18 cellular contexts compared by ENCODE assay signal in the genomic region with DNA sequence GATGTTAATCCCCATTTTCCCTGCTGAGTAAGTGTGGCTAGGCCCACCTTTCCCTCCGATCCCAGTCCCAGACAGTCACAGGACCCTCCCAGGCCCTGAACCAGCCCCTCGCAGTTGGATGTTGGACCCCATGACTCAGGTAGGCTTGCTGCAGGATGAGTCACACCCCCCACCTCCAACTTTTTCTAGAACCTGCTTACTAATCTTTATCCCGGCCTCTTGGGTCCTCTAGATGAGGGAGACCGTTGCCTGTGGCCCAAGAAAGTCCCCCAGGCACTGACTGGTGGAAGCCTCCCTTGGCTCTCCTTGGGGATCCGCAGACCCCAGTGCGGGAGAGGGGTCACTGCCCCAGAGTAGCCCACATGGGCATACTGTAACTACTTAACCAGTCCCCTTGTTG.
DNase-seq lines count a peak whose midpoint lies in the region; ATAC-seq and FAIRE-seq lines count a peak whose summit lies in the region.
"Had no signal": no experiment of that assay in that cellular context is flagged by ENCODE, and none has a peak within 500 bp of the region (broad histone marks: within the 10 kb centered on the region; RNA-seq: fewer than 3 reads in every experiment).

No MANE protein-coding gene starts in this region.

- H3K9ac ChIP-seq in BLaER1 treated with 17β-estradiol and CSF1 and Interleukin-3, amounts not matched to agents 10 nM and 100 nM, result no peak overlapping the region; a peak in 1 of 22 replicates

- H3K4me1 ChIP-seq in BLaER1 treated with 17β-estradiol and CSF1 and Interleukin-3, amounts not matched to agents 10 nM and 100 nM, result peaks cover 56 to 80% (median 59%) of the 10 kb centered on the region in 10 experiments
- H3K4me1 ChIP-seq in naive thymus-derived CD4-positive, alpha-beta T cell (ENCODE audit: control insufficient read depth in 2 of 2, insufficient read depth in 2 of 2, low read length in 2 of 2), result peaks cover 0 to 27% of the 10 kb centered on the region in 2 donors
- H3K4me1 ChIP-seq in small intestine (ENCODE audit: control insufficient read depth in 2 of 2, insufficient read depth in 1 of 2, low read depth in 1 of 2, low read length in 1 of 2), result no peaks in the 10 kb centered on the region

- H3K4me1 Mint-ChIP-seq in activated CD4-positive, alpha-beta T cell treated with anti-CD3 and anti-CD28 coated beads for 36 hours, result peaks cover 37% of the 10 kb centered on the region
- H3K4me1 Mint-ChIP-seq in activated T-helper 17 cell treated with anti-CD3 and anti-CD28 coated beads, Interleukin-2, amount 50 U/mL, for 72 hours, result peaks cover 31% of the 10 kb centered on the region
- peaks cover 36 to 53% (median 42%) of the 10 kb centered on the region in 7 donors for H3K4me1 Mint-ChIP-seq in naive thymus-derived CD4-positive, alpha-beta T cell

- FAIRE-seq in small intestine (lab: Jason Lieb, UNC), result no peak
- FAIRE-seq in frontal cortex (lab: Jason Lieb, UNC), result no peak
- FAIRE-seq: GM18507, HepG2, TTC549 had no signal

- DNase-seq in activated CD4-positive, alpha-beta T cell treated with anti-CD3 and anti-CD28 coated beads for 36 hours, result no peak
- DNase-seq in activated CD4-positive, alpha-beta T cell treated with anti-CD3 and anti-CD28 coated beads, Interleukin-2, amount 50 U/mL, for 4 hours, result no peak
- no peak for DNase-seq in naive thymus-derived CD4-positive, alpha-beta T cell
- DNase-seq in SKM-1 treated with dmso at 0.1 percent for 144 hours (lab: John Stamatoyannopoulos, UW; ENCODE audit: unreplicated experiment) (no peak), small intestine (no peak), frontal cortex (ENCODE audit: low spot score in 2 of 2) (no peak)
- DNase-seq: activated CD8-positive, alpha-beta memory T cell treated with anti-CD3 and anti-CD28 coated beads, Interleukin-2, amount 10 ng/mL, durations not matched to agents 7 days and 5 days; DMS53; NCI-H187 treated with DMSO at 0.1 percent for 48 hours; stimulated activated naive CD4-positive, alpha-beta T cell treated with Interleukin-2 at 50 U/mL for 16 hours had no signal

- POLR2A ChIA-PET in activated CD4-positive, alpha-beta T cell treated with anti-CD3 and anti-CD28 coated beads for 36 hours (lab: Charles Lee), result no interaction called here
- POLR2A ChIA-PET in naive thymus-derived CD4-positive, alpha-beta T cell (lab: Charles Lee), result interaction anchor here (0.6 to 1.8 kb wide), 3 partner anchors 8 to 100 kb away, joined by 3 to 4 read pairs (median 3); no protein-coding TSS in a partner anchor

- intact Hi-C loops in activated CD4-positive, alpha-beta T cell treated with anti-CD3 and anti-CD28 coated beads for 36 hours (cut with DNase I, micrococcal nuclease), result no loop called here
- intact Hi-C loops in naive thymus-derived CD4-positive, alpha-beta T cell (cut with micrococcal nuclease), result no loop called here

- no peak overlapping the region for H3K4me3 Mint-ChIP-seq in activated CD4-positive, alpha-beta T cell treated with anti-CD3 and anti-CD28 coated beads for 36 hours
- H3K4me3 Mint-ChIP-seq in activated T-helper 17 cell treated with anti-CD3 and anti-CD28 coated beads, Interleukin-2, amount 50 U/mL, for 72 hours, result no peak overlapping the region
- H3K4me3 Mint-ChIP-seq in naive thymus-derived CD4-positive, alpha-beta T cell, result peak overlapping the region; percentile 11 to 63 (median 34)
- H3K4me3 Mint-ChIP-seq: activated CD8-positive, alpha-beta memory T cell treated with anti-CD3 and anti-CD28 coated beads, Interleukin-2, amount 10 ng/mL, durations not matched to agents 7 days and 5 days; central memory CD8-positive, alpha-beta T cell had no signal

- H3K27ac Mint-ChIP-seq in activated CD4-positive, alpha-beta T cell treated with anti-CD3 and anti-CD28 coated beads for 36 hours, result no peak overlapping the region
- peak overlapping the region; percentile 65 for H3K27ac Mint-ChIP-seq in activated T-helper 17 cell treated with anti-CD3 and anti-CD28 coated beads, Interleukin-2, amount 50 U/mL, for 72 hours
- H3K27ac Mint-ChIP-seq in naive thymus-derived CD4-positive, alpha-beta T cell, result peak overlapping the region; percentile 19 to 75 (median 47)
- H3K27ac Mint-ChIP-seq: activated CD8-positive, alpha-beta memory T cell treated with anti-CD3 and anti-CD28 coated beads, Interleukin-2, amount 10 ng/mL, durations not matched to agents 7 days and 5 days; activated naive CD8-positive, alpha-beta T cell had no signal

- H3K27me3 Mint-ChIP-seq in activated CD4-positive, alpha-beta T cell treated with anti-CD3 and anti-CD28 coated beads for 36 hours, result no peaks in the 10 kb centered on the region
- no peaks in the 10 kb centered on the region for H3K27me3 Mint-ChIP-seq in activated T-helper 17 cell treated with anti-CD3 and anti-CD28 coated beads, Interleukin-2, amount 50 U/mL, for 72 hours
- H3K27me3 Mint-ChIP-seq in naive thymus-derived CD4-positive, alpha-beta T cell, result no peaks in the 10 kb centered on the region
- H3K27me3 Mint-ChIP-seq: activated CD8-positive, alpha-beta memory T cell treated with anti-CD3 and anti-CD28 coated beads, Interleukin-2, amount 10 ng/mL, durations not matched to agents 7 days and 5 days; activated naive CD8-positive, alpha-beta T cell; central memory CD8-positive, alpha-beta T cell had no signal

- H3K27ac ChIP-seq in BLaER1 treated with 17β-estradiol and CSF1 and Interleukin-3, amounts not matched to agents 10 nM and 100 nM, result 0 out of 22 replicates have a peak overlapping the region, but pooled peaks of 4 of the 11 experiments have one; percentile 16 to 82 (median 45)
- no peak overlapping the region for H3K27ac ChIP-seq in naive thymus-derived CD4-positive, alpha-beta T cell (ENCODE audit: low read depth, low read length)
- no peak overlapping the region for H3K27ac ChIP-seq in small intestine (ENCODE audit: low read depth in 1 of 2, low read length in 1 of 2)
- H3K27ac ChIP-seq: C4-2B had no signal

- 92 to 95% (median 93%) methylated on average over 6 of the region's 6 CpGs for WGBS in small intestine, 3 donors

- CTCF ChIA-PET in activated CD4-positive, alpha-beta T cell treated with anti-CD3 and anti-CD28 coated beads for 36 hours (lab: Charles Lee), result no interaction called here
- CTCF ChIA-PET in naive thymus-derived CD4-positive, alpha-beta T cell (lab: Charles Lee), result interaction anchor here (0.6 kb wide), 1 partner anchor 16 kb away, joined by 3 read pairs; no protein-coding TSS in a partner anchor

- H3K9me3 Mint-ChIP-seq in activated CD4-positive, alpha-beta T cell treated with anti-CD3 and anti-CD28 coated beads for 36 hours (ENCODE audit: low read depth), result no peaks in the 10 kb centered on the region
- H3K9me3 Mint-ChIP-seq in activated T-helper 17 cell treated with anti-CD3 and anti-CD28 coated beads, Interleukin-2, amount 50 U/mL, for 72 hours, result no peaks in the 10 kb centered on the region
- H3K9me3 Mint-ChIP-seq in naive thymus-derived CD4-positive, alpha-beta T cell, result no peaks in the 10 kb centered on the region
- H3K9me3 Mint-ChIP-seq: central memory CD8-positive, alpha-beta T cell had no signal

- peak overlapping the region; percentile 84 to 97 (median 94) for H3K4me2 ChIP-seq in BLaER1 treated with 17β-estradiol and CSF1 and Interleukin-3, amounts not matched to agents 10 nM and 100 nM

- H3K36me3 Mint-ChIP-seq in activated CD4-positive, alpha-beta T cell treated with anti-CD3 and anti-CD28 coated beads for 36 hours (ENCODE audit: low read depth), result no peaks in the 10 kb centered on the region
- H3K36me3 Mint-ChIP-seq in activated T-helper 17 cell treated with anti-CD3 and anti-CD28 coated beads, Interleukin-2, amount 50 U/mL, for 72 hours (ENCODE audit: low read depth), result no peaks in the 10 kb centered on the region
- no peaks in the 10 kb centered on the region for H3K36me3 Mint-ChIP-seq in naive thymus-derived CD4-positive, alpha-beta T cell
- H3K36me3 Mint-ChIP-seq: activated CD8-positive, alpha-beta memory T cell treated with anti-CD3 and anti-CD28 coated beads, Interleukin-2, amount 10 ng/mL, durations not matched to agents 7 days and 5 days; activated naive CD8-positive, alpha-beta T cell had no signal

- no peaks in the 10 kb centered on the region for H3K9me3 ChIP-seq in BLaER1 treated with 17β-estradiol and CSF1 and Interleukin-3, amounts not matched to agents 10 nM and 100 nM (replicated peaks in 1 of 11)
- H3K9me3 ChIP-seq in naive thymus-derived CD4-positive, alpha-beta T cell (ENCODE audit: control insufficient read depth in 2 of 3, low read length in 3 of 3), result no peaks in the 10 kb centered on the region
- no peaks in the 10 kb centered on the region for H3K9me3 ChIP-seq in small intestine (ENCODE audit: control insufficient read depth, low read depth)

- no peaks in the 10 kb centered on the region for H3K27me3 ChIP-seq in BLaER1 treated with 17β-estradiol and CSF1 and Interleukin-3, amounts not matched to agents 10 nM and 100 nM
- H3K27me3 ChIP-seq in naive thymus-derived CD4-positive, alpha-beta T cell (ENCODE audit: control insufficient read depth in 2 of 2, insufficient read depth in 2 of 2, low read length in 2 of 2), result no peaks in the 10 kb centered on the region
- no peaks in the 10 kb centered on the region for H3K27me3 ChIP-seq in small intestine (ENCODE audit: control insufficient read depth in 2 of 2, insufficient read depth in 2 of 2, low read length in 2 of 2)

- H3K36me3 ChIP-seq in BLaER1 treated with 17β-estradiol and CSF1 and Interleukin-3, amounts not matched to agents 10 nM and 100 nM, result peaks cover 0 to 11% (median 0%) of the 10 kb centered on the region in 11 experiments; a peak in 6 of 22 replicates
- no peaks in the 10 kb centered on the region for H3K36me3 ChIP-seq in naive thymus-derived CD4-positive, alpha-beta T cell (ENCODE audit: control insufficient read depth in 2 of 3, insufficient read depth in 3 of 3, low read length in 3 of 3)
- no peaks in the 10 kb centered on the region for H3K36me3 ChIP-seq in small intestine (ENCODE audit: control insufficient read depth in 2 of 2, insufficient read depth in 2 of 2, low read length in 2 of 2)

- no peaks in the 10 kb centered on the region; a peak in 1 of 22 replicates for H4K20me1 ChIP-seq in BLaER1 treated with 17β-estradiol and CSF1 and Interleukin-3, amounts not matched to agents 10 nM and 100 nM

- no peak overlapping the region for H3K4me3 ChIP-seq in BLaER1 treated with 17β-estradiol and CSF1 and Interleukin-3, amounts not matched to agents 10 nM and 100 nM
- H3K4me3 ChIP-seq in naive thymus-derived CD4-positive, alpha-beta T cell (ENCODE audit: low read length), result no peak overlapping the region
- H3K4me3 ChIP-seq in small intestine (ENCODE audit: low read depth in 1 of 2, low read length in 2 of 2), result no peak overlapping the region

- peak; percentile 54 for ATAC-seq in activated CD4-positive, alpha-beta T cell treated with anti-CD3 and anti-CD28 coated beads for 36 hours
- peak; percentile 42 for ATAC-seq in activated T-helper 17 cell treated with anti-CD3 and anti-CD28 coated beads, Interleukin-2, amount 50 U/mL, for 72 hours (replicated peaks)
- no peak for ATAC-seq in naive thymus-derived CD4-positive, alpha-beta T cell
- ATAC-seq: activated CD8-positive, alpha-beta memory T cell treated with anti-CD3 and anti-CD28 coated beads, Interleukin-2, amount 10 ng/mL, durations not matched to agents 7 days and 5 days; HepG2 had no signal

Comparison
In these comparisons a context has a peak if more than half of its experiments do, and no peak if none do; other contexts are left out.
1. H3K4me3 Mint-ChIP-seq: peak in naive thymus-derived CD4-positive, alpha-beta T cell (10 of 10); none in activated CD4-positive, alpha-beta T cell treated with anti-CD3 and anti-CD28 coated beads for 36 hours (single experiment) and activated T-helper 17 cell treated with anti-CD3 and anti-CD28 coated beads, Interleukin-2, amount 50 U/mL, for 72 hours (single experiment).